ENCODE assay signal across 6 cellular contexts in genomic region chr1:1374068-1374860, GRCh38. TPM values are rescaled to one million over a fixed set of nuclear protein-coding genes. Genes with fewer than 3 reads are reported as not detected.
DNase-seq lines count a peak whose midpoint lies in the region; ATAC-seq and TF ChIP-seq lines count a peak whose summit lies in the region.

No MANE protein-coding gene starts in this region.

- H3K27me3 Mint-ChIP-seq in CD8-positive, alpha-beta memory T cell, result no peaks in the 10 kb centered on the region

- peak overlapping the region in 7 of 8 donors; percentile 68 to 98 (median 75) for H3K27ac Mint-ChIP-seq in CD8-positive, alpha-beta memory T cell

- no peak for DNase-seq in CD8-positive, alpha-beta memory T cell
- DNase-seq in gastrocnemius medialis (peak in 1 of 2 donors; percentile 37), KBM-7 (no peak), NCI-H1092 treated with DMSO at 0.1 percent for 48 hours (lab: John Stamatoyannopoulos, UW) (no peak)

- peak overlapping the region; percentile 74 for H3K9ac ChIP-seq in endocrine pancreas (ENCODE audit: control insufficient read depth, insufficient read depth, low read length)

- intact Hi-C loops in gastrocnemius medialis (cut with DNase I; ENCODE audit: low total_unique reads), result loop anchor here (10.0 kb wide), 1 partner anchor 131 kb away; no protein-coding TSS in a partner anchor

- no peaks in the 10 kb centered on the region for H3K9me3 ChIP-seq in CD8-positive, alpha-beta memory T cell (ENCODE audit: low read length)
- H3K9me3 ChIP-seq in endocrine pancreas (ENCODE audit: control insufficient read depth, low read length) (no peaks in the 10 kb centered on the region), gastrocnemius medialis (no peaks in the 10 kb centered on the region)

- H3K4me3 Mint-ChIP-seq in CD8-positive, alpha-beta memory T cell, result peak overlapping the region; percentile 76 to 96 (median 90)

- TF ChIP-seq CTCF in gastrocnemius medialis (IDR thresholded peaks at IDR 0.05 in 4 of 5, conservative IDR thresholded peaks at IDR 0.05 in 1 of 5), result no peak

- peaks cover 15 to 47% (median 20%) of the 10 kb centered on the region in 3 donors for H3K4me1 Mint-ChIP-seq in CD8-positive, alpha-beta memory T cell

- H3K4me1 ChIP-seq in CD8-positive, alpha-beta memory T cell (ENCODE audit: insufficient read depth, low read length), result peaks cover 37% of the 10 kb centered on the region
- H3K4me1 ChIP-seq in endocrine pancreas (ENCODE audit: control insufficient read depth, insufficient read depth, low read length) (no peaks in the 10 kb centered on the region), gastrocnemius medialis (peaks cover 28 to 38% of the 10 kb centered on the region in 2 donors)

- TF ChIP-seq POLR2A in gastrocnemius medialis (IDR thresholded peaks at IDR 0.05), result no peak

- H3K27me3 ChIP-seq in CD8-positive, alpha-beta memory T cell (ENCODE audit: insufficient read depth, low read length, poor library complexity, severe bottlenecking), result no peaks in the 10 kb centered on the region
- H3K27me3 ChIP-seq in endocrine pancreas (ENCODE audit: control insufficient read depth, insufficient read depth, low read length) (no peaks in the 10 kb centered on the region), gastrocnemius medialis (no peaks in the 10 kb centered on the region)

- POLR2A ChIA-PET in CD8-positive, alpha-beta memory T cell (lab: Charles Lee), result interaction anchor here (0.9 to 2.9 kb wide), 5 partner anchors 20 to 242 kb away, joined by 3 to 48 read pairs (median 8); partner anchors contain the start of genes CCNL2, MIB2 and MRPL20

- H3K36me3 ChIP-seq in CD8-positive, alpha-beta memory T cell (ENCODE audit: insufficient read depth, low read length), result no peaks in the 10 kb centered on the region
- H3K36me3 ChIP-seq in endocrine pancreas (ENCODE audit: control insufficient read depth, insufficient read depth, low read length), result no peaks in the 10 kb centered on the region
- peaks cover 0 to 11% of the 10 kb centered on the region in 2 donors for H3K36me3 ChIP-seq in gastrocnemius medialis

- peak overlapping the region; percentile 82 for H3K4me3 ChIP-seq in CD8-positive, alpha-beta memory T cell (ENCODE audit: low read length)
- H3K4me3 ChIP-seq in endocrine pancreas (ENCODE audit: control insufficient read depth, insufficient read depth, low read length) (no peak overlapping the region), gastrocnemius medialis (peak overlapping the region; percentile 80 to 95 (median 94))

- in situ Hi-C loops in gastrocnemius medialis (cut with MboI; ENCODE audit: low sequenced_read_pairs in 4 of 4) (no loop called here), KBM-7 (cut with MboI; ENCODE audit: low pct_unique_long_range_greater_than_20kb, low sequenced_read_pairs) (no loop called here)

- ATAC-seq in HG03520 (IDR thresholded peaks at IDR 0.05; ENCODE audit: unreplicated experiment) (peak; percentile 10), gastrocnemius medialis (peak in 1 of 2 donors; percentile 6)

- CTCF ChIA-PET in CD8-positive, alpha-beta memory T cell (lab: Charles Lee), result interaction anchor here (1.4 to 6.5 kb wide), 5 partner anchors 25 to 253 kb away, joined by 4 to 57 read pairs (median 5); partner anchors contain the start of genes CCNL2 and MRPL20

- H3K9me3 Mint-ChIP-seq in CD8-positive, alpha-beta memory T cell, result no peaks in the 10 kb centered on the region

- H3K27ac ChIP-seq in CD8-positive, alpha-beta memory T cell (ENCODE audit: low read depth, low read length), result peak overlapping the region; percentile 91
- peak overlapping the region; percentile 83 to 96 (median 94) for H3K27ac ChIP-seq in gastrocnemius medialis

- peaks cover 0 to 15% (median 0%) of the 10 kb centered on the region in 3 donors for H3K36me3 Mint-ChIP-seq in CD8-positive, alpha-beta memory T cell

RNA-seq across cellular contexts. Expression of gene AURKAIP1, which starts 0.7 kb away (rescaled TPM):
- 100 to 1,000 TPM; 159 to 169 TPM for total RNA-seq in CD8-positive, alpha-beta memory T cell
- polyA plus RNA-seq in CD8-positive, alpha-beta memory T cell, result 157 TPM
- 100 to 1,000 TPM; 165 to 450 (median 234) TPM for total RNA-seq in gastrocnemius medialis

RNA-seq across cellular contexts. Expression of gene MXRA8, which starts 15.9 kb away (rescaled TPM):
- total RNA-seq in CD8-positive, alpha-beta memory T cell, result under 1 TPM; 0.26 to 0.29 TPM
- 0.61 TPM for polyA plus RNA-seq in CD8-positive, alpha-beta memory T cell
- total RNA-seq in gastrocnemius medialis, result 10 to 100 TPM; 13.9 to 41.9 (median 34.2) TPM

RNA-seq across cellular contexts. Expression of gene CCNL2, which starts 24.9 kb away (rescaled TPM):
- 100 to 1,000 TPM; 119 to 124 TPM for total RNA-seq in CD8-positive, alpha-beta memory T cell
- 29.0 TPM for polyA plus RNA-seq in CD8-positive, alpha-beta memory T cell
- total RNA-seq in gastrocnemius medialis, result 10 to 100 TPM; 35.0 to 91.1 (median 43.7) TPM

RNA-seq across cellular contexts. Expression of gene DVL1, which starts 25.0 kb away (rescaled TPM):
- total RNA-seq in CD8-positive, alpha-beta memory T cell, result 10 to 100 TPM; 39.7 to 41.1 TPM
- polyA plus RNA-seq in CD8-positive, alpha-beta memory T cell, result 1.6 TPM
- 100 to 1,000 TPM; 196 to 311 (median 258) TPM for total RNA-seq in gastrocnemius medialis

RNA-seq across cellular contexts. Expression of gene MRPL20, which starts 32.8 kb away (rescaled TPM):
- 100 to 1,000 TPM; 206 to 208 TPM for total RNA-seq in CD8-positive, alpha-beta memory T cell
- polyA plus RNA-seq in CD8-positive, alpha-beta memory T cell, result 198 TPM
- 100 to 1,000 TPM; 167 to 260 (median 203) TPM for total RNA-seq in gastrocnemius medialis

Comparison
In these comparisons a context has a peak if more than half of its experiments do, and no peak if none do; other contexts are left out.
1. RNA of gene MXRA8, which starts 15.9 kb away (total RNA-seq): 13.9 to 41.9 TPM in gastrocnemius medialis; 0.26 to 0.29 TPM in CD8-positive, alpha-beta memory T cell; every median in the first group is over 10 times any median in the second.